Comparison of ENCODE assay signal across 9 cellular contexts in the genomic region with DNA sequence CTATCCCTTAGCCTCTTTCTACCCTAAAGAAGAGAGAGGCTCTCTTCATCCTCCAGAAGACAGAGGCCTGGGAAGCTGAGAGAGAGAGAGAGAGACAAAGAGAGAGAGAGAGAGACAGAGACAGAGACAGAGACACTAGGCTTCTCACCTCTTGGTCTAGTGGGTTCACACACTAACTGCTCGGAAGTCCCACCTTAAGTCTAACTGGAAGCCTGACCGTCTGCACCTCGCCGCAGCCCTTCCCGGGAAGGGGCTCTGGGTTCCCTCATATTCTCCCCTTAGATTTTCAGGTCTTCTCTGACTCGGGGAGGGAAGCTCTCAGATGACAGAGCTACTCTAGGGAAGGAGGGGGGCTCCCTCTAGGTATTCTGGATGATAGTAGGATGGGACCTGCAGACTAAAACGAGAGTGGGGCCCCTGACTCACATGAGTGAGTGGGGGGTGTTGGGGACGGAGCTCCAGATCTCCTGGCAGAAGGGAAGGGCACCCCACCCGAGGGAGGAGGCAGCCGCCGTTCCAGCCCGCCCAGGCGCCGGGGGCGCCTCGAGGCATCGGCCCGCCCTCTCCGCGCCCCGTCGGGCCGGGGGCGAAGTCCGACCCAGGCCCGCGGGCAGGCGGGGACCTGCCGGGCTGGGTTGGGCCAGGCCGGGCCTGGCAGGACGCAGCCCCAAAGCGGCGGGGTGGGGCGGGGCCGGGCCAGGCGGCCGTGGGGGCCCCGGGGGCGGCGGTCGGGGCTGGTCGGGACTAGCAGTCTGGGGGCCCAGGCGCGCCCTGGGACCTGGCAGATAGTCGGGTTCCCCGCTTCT. TPM values are rescaled to one million over a fixed set of nuclear protein-coding genes. Genes with fewer than 3 reads are reported as not detected.
DNase-seq lines count a peak whose midpoint lies in the region; ATAC-seq and TF ChIP-seq lines count a peak whose summit lies in the region.
"Had no signal": no experiment of that assay in that cellular context is flagged by ENCODE, and none has a peak within 500 bp of the region (broad histone marks: within the 10 kb centered on the region; RNA-seq: fewer than 3 reads in every experiment).

No MANE protein-coding gene starts in this region.

- peak overlapping the region; percentile 97 for H3K4me3 Mint-ChIP-seq in activated T-helper 17 cell treated with anti-CD3 and anti-CD28 coated beads, Interleukin-2, amount 50 U/mL, for 72 hours

- H3K36me3 Mint-ChIP-seq in activated T-helper 17 cell treated with anti-CD3 and anti-CD28 coated beads, Interleukin-2, amount 50 U/mL, for 72 hours (ENCODE audit: low read depth): peaks cover 44% of the 10 kb centered on the region

- no peaks in the 10 kb centered on the region for H3K27me3 Mint-ChIP-seq in activated T-helper 17 cell treated with anti-CD3 and anti-CD28 coated beads, Interleukin-2, amount 50 U/mL, for 72 hours

- H3K27ac Mint-ChIP-seq in activated T-helper 17 cell treated with anti-CD3 and anti-CD28 coated beads, Interleukin-2, amount 50 U/mL, for 72 hours: peak overlapping the region; percentile 96

- peak overlapping the region; percentile 98 for H3K4me2 ChIP-seq in BLaER1
- H3K4me2 ChIP-seq in skeletal muscle satellite cell (ENCODE audit: low read length): peak overlapping the region; percentile 91

- no peaks in the 10 kb centered on the region for H3K27me3 ChIP-seq in BLaER1
- no peaks in the 10 kb centered on the region for H3K27me3 ChIP-seq in skeletal muscle satellite cell (ENCODE audit: control insufficient read depth, insufficient read depth, low read length)

- H3K4me1 Mint-ChIP-seq in activated T-helper 17 cell treated with anti-CD3 and anti-CD28 coated beads, Interleukin-2, amount 50 U/mL, for 72 hours: peaks cover 2% of the 10 kb centered on the region

- peak; percentile 56 for TF ChIP-seq POLR2A in GM19193 (IDR thresholded peaks at IDR 0.05; ENCODE audit: extremely low read depth, insufficient read depth, insufficient read length)

- H3K36me3 ChIP-seq in BLaER1 (no peaks in the 10 kb centered on the region), skeletal muscle satellite cell (ENCODE audit: insufficient read depth, low read length) (peaks cover 10% of the 10 kb centered on the region)

- peak overlapping the region; percentile 95 for H3K27ac ChIP-seq in BLaER1

- peaks cover 70% of the 10 kb centered on the region for H3K4me1 ChIP-seq in BLaER1
- H3K4me1 ChIP-seq in skeletal muscle satellite cell (ENCODE audit: control insufficient read depth, insufficient read depth, low read length): peaks cover 63% of the 10 kb centered on the region

- peak; percentile 29 for DNase-seq in hepatic stellate cell (ENCODE audit: low spot score)
- DNase-seq in NCI-H1092 (lab: John Stamatoyannopoulos, UW): no peak

- H3K9me3 ChIP-seq in BLaER1 (no peaks in the 10 kb centered on the region), skeletal muscle satellite cell (replicated peaks; ENCODE audit: low read length) (no peaks in the 10 kb centered on the region)

- ATAC-seq in activated T-helper 17 cell treated with anti-CD3 and anti-CD28 coated beads, Interleukin-2, amount 50 U/mL, for 72 hours (replicated peaks): no peak
- ATAC-seq in GM19463 (IDR thresholded peaks at IDR 0.05; ENCODE audit: unreplicated experiment) (no peak), GM19455 (IDR thresholded peaks at IDR 0.05; ENCODE audit: unreplicated experiment) (no peak)

- H3K9me3 Mint-ChIP-seq in activated T-helper 17 cell treated with anti-CD3 and anti-CD28 coated beads, Interleukin-2, amount 50 U/mL, for 72 hours: no peaks in the 10 kb centered on the region

- H4K20me1 ChIP-seq in BLaER1: peaks cover 19% of the 10 kb centered on the region

- H3K4me3 ChIP-seq in BLaER1 (peak overlapping the region; percentile 95), skeletal muscle satellite cell (ENCODE audit: low read length) (peak overlapping the region; percentile 69)

- H3K9ac ChIP-seq in BLaER1 (peak overlapping the region; percentile 91), skeletal muscle satellite cell (ENCODE audit: low read depth, low read length) (peak overlapping the region; percentile 98)

RNA-seq across cellular contexts. Expression of gene JUNB, which starts 2.0 kb away (rescaled TPM):
- 100 to 1,000 TPM; 328 to 586 TPM for total RNA-seq in activated T-helper 17 cell treated with anti-CD3 and anti-CD28 coated beads, Interleukin-2, amount 50 U/mL, for 72 hours
- total RNA-seq in skeletal muscle satellite cell (2012; rRNA removed): 103 and 132 TPM in 2 replicates

RNA-seq across cellular contexts. Expression of gene PRDX2, which starts 12.3 kb away (rescaled TPM):
- 100 to 1,000 TPM; 307 to 415 TPM for total RNA-seq in activated T-helper 17 cell treated with anti-CD3 and anti-CD28 coated beads, Interleukin-2, amount 50 U/mL, for 72 hours
- 112 and 139 TPM in 2 replicates for total RNA-seq in skeletal muscle satellite cell (2012; rRNA removed)
- total RNA-seq: SK-MEL-5 had no signal

RNA-seq across cellular contexts. Expression of gene THSD8, which starts 12.6 kb away (rescaled TPM):
- 10 to 100 TPM; 25.5 to 32.7 TPM for total RNA-seq in activated T-helper 17 cell treated with anti-CD3 and anti-CD28 coated beads, Interleukin-2, amount 50 U/mL, for 72 hours
- not detected in 2 replicates for total RNA-seq in skeletal muscle satellite cell (2012; rRNA removed)
- total RNA-seq: SK-MEL-5 had no signal

RNA-seq across cellular contexts. Expression of gene HOOK2, which starts 13.9 kb away (rescaled TPM):
- total RNA-seq in activated T-helper 17 cell treated with anti-CD3 and anti-CD28 coated beads, Interleukin-2, amount 50 U/mL, for 72 hours: 10 to 100 TPM; 22.5 to 44.4 TPM
- total RNA-seq in skeletal muscle satellite cell (2012; rRNA removed): 9.1 and 12.2 TPM in 2 replicates

RNA-seq across cellular contexts. Expression of gene RNASEH2A, which starts 17.1 kb away (rescaled TPM):
- 10 to 100 TPM; 30.1 to 53.5 TPM for total RNA-seq in activated T-helper 17 cell treated with anti-CD3 and anti-CD28 coated beads, Interleukin-2, amount 50 U/mL, for 72 hours
- 25.6 and 28.4 TPM in 2 replicates for total RNA-seq in skeletal muscle satellite cell (2012; rRNA removed)
